7 cellular contexts compared by ENCODE assay signal in genomic region chr19:680287-681028, GRCh38. TPM values are rescaled to one million over a fixed set of nuclear protein-coding genes. Genes with fewer than 3 reads are reported as not detected.
DNase-seq lines count a peak whose midpoint lies in the region; ATAC-seq and FAIRE-seq lines count a peak whose summit lies in the region.

No MANE protein-coding gene starts in this region.

- no peak for FAIRE-seq in GM18507 (lab: Jason Lieb, UNC)

- ATAC-seq in HG02981 (IDR thresholded peaks at IDR 0.05; ENCODE audit: unreplicated experiment) (peak; percentile 69), sciatic nerve (peak; percentile 79)

- intact Hi-C loops in sciatic nerve (cut with DNase I) = no loop called here

- peak; percentile 98 for DNase-seq in GM18507 (ENCODE audit: extremely low spot score, insufficient read length, low read depth)
- peak; percentile 88 to 93 for DNase-seq in NCI-H1930 (lab: John Stamatoyannopoulos, UW)
- DNase-seq in T-helper 22 cell (ENCODE audit: low read depth) = peak; percentile 100
- peak; percentile 99 for DNase-seq in astrocyte of the hippocampus (ENCODE audit: low read depth, low spot score)
- peak; percentile 77 to 100 (median 98) for DNase-seq in hypothalamus (lab: John Stamatoyannopoulos, UW)
- peak; percentile 100 for DNase-seq in sciatic nerve (ENCODE audit: low spot score)

RNA-seq across cellular contexts. Expression of gene FSTL3, which starts 4.3 kb away (rescaled TPM):
- total RNA-seq in sciatic nerve = 108 TPM

RNA-seq across cellular contexts. Expression of gene PRSS57, which starts 14.8 kb away (rescaled TPM):
- not detected for total RNA-seq in sciatic nerve

RNA-seq across cellular contexts. Expression of gene RNF126, which starts 17.4 kb away (rescaled TPM):
- total RNA-seq in sciatic nerve = 33.1 TPM

RNA-seq across cellular contexts. Expression of gene PALM, which starts 28.3 kb away (rescaled TPM):
- 130 TPM for total RNA-seq in sciatic nerve

RNA-seq across cellular contexts. Expression of gene FGF22, which starts 40.8 kb away (rescaled TPM):
- 3.2 TPM for total RNA-seq in sciatic nerve

Comparison
In these comparisons a context has a peak if more than half of its experiments do, and no peak if none do; other contexts are left out.
1. Peak in every context shown above with its lines: DNase-seq and ATAC-seq.